24 cellular contexts compared by ENCODE assay signal in genomic region chr4:147071341-147071740, GRCh38.
"Had no signal": no experiment of that assay in that cellular context is flagged by ENCODE, and none has a peak within 500 bp of the region (broad histone marks: within the 10 kb centered on the region; RNA-seq: fewer than 3 reads in every experiment).

No MANE protein-coding gene starts in this region.

- H3K4me1 ChIP-seq: gastrocnemius medialis, left lung, lower lobe of right lung had no signal

- H3K27ac Mint-ChIP-seq: immature natural killer cell; mesothelial cell of epicardium; naive B cell; naive thymus-derived CD8-positive, alpha-beta T cell had no signal

- H3K4me1 Mint-ChIP-seq: immature natural killer cell; mesothelial cell of epicardium; naive B cell; naive thymus-derived CD8-positive, alpha-beta T cell had no signal

- H3K36me3 ChIP-seq: esophagus muscularis mucosa, gastrocnemius medialis, heart left ventricle, left lung, lower lobe of right lung had no signal

- DNase-seq: dermis blood vessel endothelial cell; dorsolateral prefrontal cortex; effector CD4-positive, alpha-beta T cell; effector memory CD4-positive, alpha-beta T cell; foreskin melanocyte; gastrocnemius medialis; heart left ventricle; hypothalamus; immature natural killer cell; islet precursor cell; left cardiac atrium; left lung; left ventricle myocardium superior; lower lobe of right lung; mesenchymal stem cell; mucosa of descending colon; naive B cell; naive thymus-derived CD8-positive, alpha-beta T cell had no signal

- H3K9me3 ChIP-seq: esophagus muscularis mucosa, gastrocnemius medialis, heart left ventricle, lower lobe of right lung had no signal

- H3K27me3 ChIP-seq: esophagus muscularis mucosa, gastrocnemius medialis, heart left ventricle, hepatocyte, left lung had no signal

- H2AFZ ChIP-seq: hepatocyte had no signal

- H3K36me3 Mint-ChIP-seq: immature natural killer cell had no signal

- H3K79me2 ChIP-seq: hepatocyte had no signal

- H3K4me2 ChIP-seq: hepatocyte had no signal

- H3K27ac ChIP-seq: coronary artery, dorsolateral prefrontal cortex, esophagus muscularis mucosa, gastrocnemius medialis, heart left ventricle, hepatocyte, left lung, lower lobe of right lung had no signal

- ATAC-seq: gastrocnemius medialis; heart left ventricle; left cardiac atrium; left lung; left ventricle myocardium superior; lower lobe of right lung; mucosa of descending colon; naive thymus-derived CD8-positive, alpha-beta T cell had no signal

- FAIRE-seq: colon, endothelial cell of umbilical vein had no signal

- H3K4me3 Mint-ChIP-seq: immature natural killer cell; mesothelial cell of epicardium; naive B cell; naive thymus-derived CD8-positive, alpha-beta T cell had no signal

- H3K4me3 ChIP-seq: coronary artery, dorsolateral prefrontal cortex, esophagus muscularis mucosa, gastrocnemius medialis, heart left ventricle, hepatocyte, left lung, lower lobe of right lung, mucosa of descending colon had no signal
